ENCODE assay signal across 1 cellular context in genomic region chr12:132610051-132610759, GRCh38.
TF ChIP-seq lines count a peak whose summit lies in the region.

Gene LRCOL1, minus strand, starts transcription at chr12:132610582. Its CDS starts 4,331 bp downstream, at chr12:132606251.

TF ChIP-seq in WTC11, 78 proteins besides CTCF, POLR2A, EP300 and RAD21 (continued from another document):
- TF ChIP-seq SMAD3 (CRISPR knock-in tag; IDR thresholded peaks at IDR 0.05; ENCODE audit: borderline replicate concordance): no peak
- no peak for TF ChIP-seq ZNF416 (CRISPR knock-in tag; IDR thresholded peaks at IDR 0.05)
- TF ChIP-seq ZNF671 (CRISPR knock-in tag; IDR thresholded peaks at IDR 0.05): no peak
- no peak for TF ChIP-seq GRHL2 (CRISPR knock-in tag; IDR thresholded peaks at IDR 0.05; ENCODE audit: insufficient replicate concordance, severe bottlenecking)
- TF ChIP-seq RELA (CRISPR knock-in tag; IDR thresholded peaks at IDR 0.05; ENCODE audit: borderline replicate concordance): no peak
- TF ChIP-seq ZNF423 (CRISPR knock-in tag; IDR thresholded peaks at IDR 0.05): no peak
- TF ChIP-seq, protein P1, sequence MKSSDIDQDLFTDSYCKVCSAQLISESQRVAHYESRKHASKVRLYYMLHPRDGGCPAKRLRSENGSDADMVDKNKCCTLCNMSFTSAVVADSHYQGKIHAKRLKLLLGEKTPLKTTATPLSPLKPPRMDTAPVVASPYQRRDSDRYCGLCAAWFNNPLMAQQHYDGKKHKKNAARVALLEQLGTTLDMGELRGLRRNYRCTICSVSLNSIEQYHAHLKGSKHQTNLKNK (CRISPR knock-in tag; IDR thresholded peaks at IDR 0.05): no peak
- no peak for TF ChIP-seq CBFB (CRISPR knock-in tag; IDR thresholded peaks at IDR 0.05; ENCODE audit: low read depth)
